ENCODE assay signal across 1 cellular context in the genomic region with DNA sequence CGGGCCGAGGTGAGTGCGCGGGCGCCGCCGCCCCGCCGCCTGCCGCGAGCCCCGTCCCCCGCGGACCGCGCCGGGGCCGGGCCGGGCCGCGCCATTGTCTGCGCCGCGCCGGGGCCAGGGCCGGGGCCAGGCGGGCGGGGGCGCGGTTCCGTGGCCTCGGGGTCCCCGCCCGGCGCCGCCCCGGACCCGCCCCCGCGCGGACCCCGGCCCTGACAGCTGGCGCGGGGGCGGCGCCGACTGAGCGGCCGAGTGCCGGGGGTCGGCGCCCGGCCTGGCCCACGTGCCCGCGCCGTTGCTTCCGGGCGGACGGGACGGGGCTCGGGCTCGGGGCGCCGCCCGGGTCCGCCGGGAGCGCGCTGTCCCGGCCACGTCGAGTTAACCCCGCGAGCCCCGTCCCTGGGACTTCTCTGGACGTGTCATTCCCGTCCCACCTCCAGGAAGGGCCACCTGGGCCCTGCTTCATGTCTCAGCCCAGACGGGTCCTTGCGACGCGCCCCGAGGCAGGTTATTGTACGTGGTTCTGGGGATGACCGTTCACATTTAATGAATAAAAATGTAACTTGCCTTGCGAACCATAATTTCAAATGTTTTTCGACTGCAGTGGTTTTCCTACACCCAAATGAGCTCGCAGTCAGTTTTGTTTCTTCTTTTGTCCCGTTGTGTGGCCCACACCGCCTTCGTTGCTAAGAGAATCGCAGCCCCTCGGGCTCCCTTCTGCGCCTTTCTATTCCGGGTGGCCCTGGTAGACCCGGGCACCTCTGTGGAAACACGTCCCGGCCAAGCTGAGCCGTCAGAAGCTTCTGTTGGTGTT.
TF ChIP-seq lines count a peak whose summit lies in the region.

No MANE protein-coding gene starts in this region.

TF ChIP-seq in GM12878, 131 proteins besides CTCF, POLR2A, EP300 and RAD21 (continued from another document):
- TF ChIP-seq, protein P1, sequence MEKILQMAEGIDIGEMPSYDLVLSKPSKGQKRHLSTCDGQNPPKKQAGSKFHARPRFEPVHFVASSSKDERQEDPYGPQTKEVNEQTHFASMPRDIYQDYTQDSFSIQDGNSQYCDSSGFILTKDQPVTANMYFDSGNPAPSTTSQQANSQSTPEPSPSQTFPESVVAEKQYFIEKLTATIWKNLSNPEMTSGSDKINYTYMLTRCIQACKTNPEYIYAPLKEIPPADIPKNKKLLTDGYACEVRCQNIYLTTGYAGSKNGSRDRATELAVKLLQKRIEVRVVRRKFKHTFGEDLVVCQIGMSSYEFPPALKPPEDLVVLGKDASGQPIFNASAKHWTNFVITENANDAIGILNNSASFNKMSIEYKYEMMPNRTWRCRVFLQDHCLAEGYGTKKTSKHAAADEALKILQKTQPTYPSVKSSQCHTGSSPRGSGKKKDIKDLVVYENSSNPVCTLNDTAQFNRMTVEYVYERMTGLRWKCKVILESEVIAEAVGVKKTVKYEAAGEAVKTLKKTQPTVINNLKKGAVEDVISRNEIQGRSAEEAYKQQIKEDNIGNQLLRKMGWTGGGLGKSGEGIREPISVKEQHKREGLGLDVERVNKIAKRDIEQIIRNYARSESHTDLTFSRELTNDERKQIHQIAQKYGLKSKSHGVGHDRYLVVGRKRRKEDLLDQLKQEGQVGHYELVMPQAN (conservative IDR thresholded peaks at IDR 0.05): peak; percentile 69
- TF ChIP-seq, protein P2, sequence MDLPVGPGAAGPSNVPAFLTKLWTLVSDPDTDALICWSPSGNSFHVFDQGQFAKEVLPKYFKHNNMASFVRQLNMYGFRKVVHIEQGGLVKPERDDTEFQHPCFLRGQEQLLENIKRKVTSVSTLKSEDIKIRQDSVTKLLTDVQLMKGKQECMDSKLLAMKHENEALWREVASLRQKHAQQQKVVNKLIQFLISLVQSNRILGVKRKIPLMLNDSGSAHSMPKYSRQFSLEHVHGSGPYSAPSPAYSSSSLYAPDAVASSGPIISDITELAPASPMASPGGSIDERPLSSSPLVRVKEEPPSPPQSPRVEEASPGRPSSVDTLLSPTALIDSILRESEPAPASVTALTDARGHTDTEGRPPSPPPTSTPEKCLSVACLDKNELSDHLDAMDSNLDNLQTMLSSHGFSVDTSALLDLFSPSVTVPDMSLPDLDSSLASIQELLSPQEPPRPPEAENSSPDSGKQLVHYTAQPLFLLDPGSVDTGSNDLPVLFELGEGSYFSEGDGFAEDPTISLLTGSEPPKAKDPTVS (IDR thresholded peaks at IDR 0.05; ENCODE audit: low read depth, low read length): no peak
- TF ChIP-seq, protein P3, sequence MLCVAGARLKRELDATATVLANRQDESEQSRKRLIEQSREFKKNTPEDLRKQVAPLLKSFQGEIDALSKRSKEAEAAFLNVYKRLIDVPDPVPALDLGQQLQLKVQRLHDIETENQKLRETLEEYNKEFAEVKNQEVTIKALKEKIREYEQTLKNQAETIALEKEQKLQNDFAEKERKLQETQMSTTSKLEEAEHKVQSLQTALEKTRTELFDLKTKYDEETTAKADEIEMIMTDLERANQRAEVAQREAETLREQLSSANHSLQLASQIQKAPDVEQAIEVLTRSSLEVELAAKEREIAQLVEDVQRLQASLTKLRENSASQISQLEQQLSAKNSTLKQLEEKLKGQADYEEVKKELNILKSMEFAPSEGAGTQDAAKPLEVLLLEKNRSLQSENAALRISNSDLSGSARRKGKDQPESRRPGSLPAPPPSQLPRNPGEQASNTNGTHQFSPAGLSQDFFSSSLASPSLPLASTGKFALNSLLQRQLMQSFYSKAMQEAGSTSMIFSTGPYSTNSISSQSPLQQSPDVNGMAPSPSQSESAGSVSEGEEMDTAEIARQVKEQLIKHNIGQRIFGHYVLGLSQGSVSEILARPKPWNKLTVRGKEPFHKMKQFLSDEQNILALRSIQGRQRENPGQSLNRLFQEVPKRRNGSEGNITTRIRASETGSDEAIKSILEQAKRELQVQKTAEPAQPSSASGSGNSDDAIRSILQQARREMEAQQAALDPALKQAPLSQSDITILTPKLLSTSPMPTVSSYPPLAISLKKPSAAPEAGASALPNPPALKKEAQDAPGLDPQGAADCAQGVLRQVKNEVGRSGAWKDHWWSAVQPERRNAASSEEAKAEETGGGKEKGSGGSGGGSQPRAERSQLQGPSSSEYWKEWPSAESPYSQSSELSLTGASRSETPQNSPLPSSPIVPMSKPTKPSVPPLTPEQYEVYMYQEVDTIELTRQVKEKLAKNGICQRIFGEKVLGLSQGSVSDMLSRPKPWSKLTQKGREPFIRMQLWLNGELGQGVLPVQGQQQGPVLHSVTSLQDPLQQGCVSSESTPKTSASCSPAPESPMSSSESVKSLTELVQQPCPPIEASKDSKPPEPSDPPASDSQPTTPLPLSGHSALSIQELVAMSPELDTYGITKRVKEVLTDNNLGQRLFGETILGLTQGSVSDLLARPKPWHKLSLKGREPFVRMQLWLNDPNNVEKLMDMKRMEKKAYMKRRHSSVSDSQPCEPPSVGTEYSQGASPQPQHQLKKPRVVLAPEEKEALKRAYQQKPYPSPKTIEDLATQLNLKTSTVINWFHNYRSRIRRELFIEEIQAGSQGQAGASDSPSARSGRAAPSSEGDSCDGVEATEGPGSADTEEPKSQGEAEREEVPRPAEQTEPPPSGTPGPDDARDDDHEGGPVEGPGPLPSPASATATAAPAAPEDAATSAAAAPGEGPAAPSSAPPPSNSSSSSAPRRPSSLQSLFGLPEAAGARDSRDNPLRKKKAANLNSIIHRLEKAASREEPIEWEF (IDR thresholded peaks at IDR 0.05; ENCODE audit: insufficient replicate concordance, low read depth, low read length): peak; percentile 18
- TF ChIP-seq ZNF24 (IDR thresholded peaks at IDR 0.05): no peak
- TF ChIP-seq DPF2 (IDR thresholded peaks at IDR 0.05): 0 out of 2 replicates have a peak, but pooled peaks have one; percentile 36
- TF ChIP-seq, protein P4, sequence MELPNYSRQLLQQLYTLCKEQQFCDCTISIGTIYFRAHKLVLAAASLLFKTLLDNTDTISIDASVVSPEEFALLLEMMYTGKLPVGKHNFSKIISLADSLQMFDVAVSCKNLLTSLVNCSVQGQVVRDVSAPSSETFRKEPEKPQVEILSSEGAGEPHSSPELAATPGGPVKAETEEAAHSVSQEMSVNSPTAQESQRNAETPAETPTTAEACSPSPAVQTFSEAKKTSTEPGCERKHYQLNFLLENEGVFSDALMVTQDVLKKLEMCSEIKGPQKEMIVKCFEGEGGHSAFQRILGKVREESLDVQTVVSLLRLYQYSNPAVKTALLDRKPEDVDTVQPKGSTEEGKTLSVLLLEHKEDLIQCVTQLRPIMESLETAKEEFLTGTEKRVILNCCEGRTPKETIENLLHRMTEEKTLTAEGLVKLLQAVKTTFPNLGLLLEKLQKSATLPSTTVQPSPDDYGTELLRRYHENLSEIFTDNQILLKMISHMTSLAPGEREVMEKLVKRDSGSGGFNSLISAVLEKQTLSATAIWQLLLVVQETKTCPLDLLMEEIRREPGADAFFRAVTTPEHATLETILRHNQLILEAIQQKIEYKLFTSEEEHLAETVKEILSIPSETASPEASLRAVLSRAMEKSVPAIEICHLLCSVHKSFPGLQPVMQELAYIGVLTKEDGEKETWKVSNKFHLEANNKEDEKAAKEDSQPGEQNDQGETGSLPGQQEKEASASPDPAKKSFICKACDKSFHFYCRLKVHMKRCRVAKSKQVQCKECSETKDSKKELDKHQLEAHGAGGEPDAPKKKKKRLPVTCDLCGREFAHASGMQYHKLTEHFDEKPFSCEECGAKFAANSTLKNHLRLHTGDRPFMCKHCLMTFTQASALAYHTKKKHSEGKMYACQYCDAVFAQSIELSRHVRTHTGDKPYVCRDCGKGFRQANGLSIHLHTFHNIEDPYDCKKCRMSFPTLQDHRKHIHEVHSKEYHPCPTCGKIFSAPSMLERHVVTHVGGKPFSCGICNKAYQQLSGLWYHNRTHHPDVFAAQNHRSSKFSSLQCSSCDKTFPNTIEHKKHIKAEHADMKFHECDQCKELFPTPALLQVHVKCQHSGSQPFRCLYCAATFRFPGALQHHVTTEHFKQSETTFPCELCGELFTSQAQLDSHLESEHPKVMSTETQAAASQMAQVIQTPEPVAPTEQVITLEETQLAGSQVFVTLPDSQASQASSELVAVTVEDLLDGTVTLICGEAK (IDR thresholded peaks at IDR 0.05; ENCODE audit: borderline replicate concordance): no peak
- TF ChIP-seq, protein P5, sequence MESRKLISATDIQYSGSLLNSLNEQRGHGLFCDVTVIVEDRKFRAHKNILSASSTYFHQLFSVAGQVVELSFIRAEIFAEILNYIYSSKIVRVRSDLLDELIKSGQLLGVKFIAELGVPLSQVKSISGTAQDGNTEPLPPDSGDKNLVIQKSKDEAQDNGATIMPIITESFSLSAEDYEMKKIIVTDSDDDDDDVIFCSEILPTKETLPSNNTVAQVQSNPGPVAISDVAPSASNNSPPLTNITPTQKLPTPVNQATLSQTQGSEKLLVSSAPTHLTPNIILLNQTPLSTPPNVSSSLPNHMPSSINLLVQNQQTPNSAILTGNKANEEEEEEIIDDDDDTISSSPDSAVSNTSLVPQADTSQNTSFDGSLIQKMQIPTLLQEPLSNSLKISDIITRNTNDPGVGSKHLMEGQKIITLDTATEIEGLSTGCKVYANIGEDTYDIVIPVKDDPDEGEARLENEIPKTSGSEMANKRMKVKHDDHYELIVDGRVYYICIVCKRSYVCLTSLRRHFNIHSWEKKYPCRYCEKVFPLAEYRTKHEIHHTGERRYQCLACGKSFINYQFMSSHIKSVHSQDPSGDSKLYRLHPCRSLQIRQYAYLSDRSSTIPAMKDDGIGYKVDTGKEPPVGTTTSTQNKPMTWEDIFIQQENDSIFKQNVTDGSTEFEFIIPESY (IDR thresholded peaks at IDR 0.05): no peak
- TF ChIP-seq, protein P6, sequence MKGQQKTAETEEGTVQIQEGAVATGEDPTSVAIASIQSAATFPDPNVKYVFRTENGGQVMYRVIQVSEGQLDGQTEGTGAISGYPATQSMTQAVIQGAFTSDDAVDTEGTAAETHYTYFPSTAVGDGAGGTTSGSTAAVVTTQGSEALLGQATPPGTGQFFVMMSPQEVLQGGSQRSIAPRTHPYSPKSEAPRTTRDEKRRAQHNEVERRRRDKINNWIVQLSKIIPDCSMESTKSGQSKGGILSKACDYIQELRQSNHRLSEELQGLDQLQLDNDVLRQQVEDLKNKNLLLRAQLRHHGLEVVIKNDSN (IDR thresholded peaks at IDR 0.05; ENCODE audit: borderline replicate concordance, extremely low read length, insufficient read depth, low read depth, low read length): peak; percentile 46
- TF ChIP-seq HDAC2 (IDR thresholded peaks at IDR 0.05): no peak
- TF ChIP-seq BACH1 (IDR thresholded peaks at IDR 0.05; ENCODE audit: borderline replicate concordance): no peak
- TF ChIP-seq KLF5 (IDR thresholded peaks at IDR 0.05; ENCODE audit: partially characterized antibody): peak; percentile 59
- peak; percentile 56; the same call in 1 of the 2 replicates for TF ChIP-seq MXI1 (IDR thresholded peaks at IDR 0.05; ENCODE audit: low read depth, low read length)
- TF ChIP-seq SPI1 (IDR thresholded peaks at IDR 0.05; ENCODE audit: borderline replicate concordance, insufficient read depth, low read depth, low read length): no peak
- no peak for TF ChIP-seq PAX5 (IDR thresholded peaks at IDR 0.05; ENCODE audit: borderline replicate concordance, low read depth, low read length)
- TF ChIP-seq MEF2A (IDR thresholded peaks at IDR 0.05; ENCODE audit: insufficient read depth, low read depth, low read length): no peak
- no peak for TF ChIP-seq KDM1A (IDR thresholded peaks at IDR 0.05; ENCODE audit: borderline replicate concordance)
- TF ChIP-seq CBFB (IDR thresholded peaks at IDR 0.05; ENCODE audit: low read depth): no peak
- peak; percentile 49 for TF ChIP-seq IKZF1 (conservative IDR thresholded peaks at IDR 0.05)
- TF ChIP-seq GATAD2B (conservative IDR thresholded peaks at IDR 0.05; ENCODE audit: low read depth): peak; percentile 71; the same call in 1 of the 2 replicates
- TF ChIP-seq, protein P7, sequence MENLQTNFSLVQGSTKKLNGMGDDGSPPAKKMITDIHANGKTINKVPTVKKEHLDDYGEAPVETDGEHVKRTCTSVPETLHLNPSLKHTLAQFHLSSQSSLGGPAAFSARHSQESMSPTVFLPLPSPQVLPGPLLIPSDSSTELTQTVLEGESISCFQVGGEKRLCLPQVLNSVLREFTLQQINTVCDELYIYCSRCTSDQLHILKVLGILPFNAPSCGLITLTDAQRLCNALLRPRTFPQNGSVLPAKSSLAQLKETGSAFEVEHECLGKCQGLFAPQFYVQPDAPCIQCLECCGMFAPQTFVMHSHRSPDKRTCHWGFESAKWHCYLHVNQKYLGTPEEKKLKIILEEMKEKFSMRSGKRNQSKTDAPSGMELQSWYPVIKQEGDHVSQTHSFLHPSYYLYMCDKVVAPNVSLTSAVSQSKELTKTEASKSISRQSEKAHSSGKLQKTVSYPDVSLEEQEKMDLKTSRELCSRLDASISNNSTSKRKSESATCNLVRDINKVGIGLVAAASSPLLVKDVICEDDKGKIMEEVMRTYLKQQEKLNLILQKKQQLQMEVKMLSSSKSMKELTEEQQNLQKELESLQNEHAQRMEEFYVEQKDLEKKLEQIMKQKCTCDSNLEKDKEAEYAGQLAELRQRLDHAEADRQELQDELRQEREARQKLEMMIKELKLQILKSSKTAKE (IDR thresholded peaks at IDR 0.05; ENCODE audit: low read depth, poor library complexity, severe bottlenecking): no peak
- TF ChIP-seq CEBPB (IDR thresholded peaks at IDR 0.05; ENCODE audit: borderline replicate concordance in 1 of 2, low read depth in 2 of 2, low read length in 2 of 2): no peak
- peak; percentile 32 for TF ChIP-seq MYC (IDR thresholded peaks at IDR 0.05; ENCODE audit: insufficient read depth, insufficient read length, insufficient replicate concordance, low read length, severe bottlenecking)
- 0 out of 3 replicates have a peak, but pooled peaks of 1 of the 2 experiments have one; percentile 42 for TF ChIP-seq EGR1 (IDR thresholded peaks at IDR 0.05; ENCODE audit: borderline replicate concordance in 1 of 2, low read depth in 2 of 2, low read length in 2 of 2)
- TF ChIP-seq BHLHE40 (IDR thresholded peaks at IDR 0.05; ENCODE audit: borderline replicate concordance in 1 of 2, low read depth in 2 of 2, low read length in 1 of 2): peak in 1 of 2 experiments; percentile 66; a peak in 2 of 4 replicates
- TF ChIP-seq SUZ12 (IDR thresholded peaks at IDR 0.05; ENCODE audit: unreplicated experiment): no peak
- TF ChIP-seq SREBF1 (IDR thresholded peaks at IDR 0.05; ENCODE audit: low read length): no peak
- TF ChIP-seq ZBED1 (IDR thresholded peaks at IDR 0.05; ENCODE audit: borderline replicate concordance): no peak
TF ChIP-seq in GM12878: peak in this region for 12.
